In genomic region chr1:207649204-207649753, GRCh38 we compare ENCODE assay signal across 21 cellular contexts. TPM values are rescaled to one million over a fixed set of nuclear protein-coding genes. Genes with fewer than 3 reads are reported as not detected.
"Had no signal": no experiment of that assay in that cellular context is flagged by ENCODE, and none has a peak within 500 bp of the region (broad histone marks: within the 10 kb centered on the region; RNA-seq: fewer than 3 reads in every experiment).

No MANE protein-coding gene starts in this region.

- H3K27ac Mint-ChIP-seq: activated CD4-positive, alpha-beta T cell treated with anti-CD3 and anti-CD28 coated beads, Interleukin-2, amount 10 ng/mL, durations not matched to agents 7 days and 5 days; activated naive CD8-positive, alpha-beta T cell treated with anti-CD3 and anti-CD28 coated beads for 36 hours; activated T-cell treated with anti-CD3 and anti-CD28 coated beads, Interleukin-2, amount 50 U/mL, for 72 hours; memory B cell; natural killer cell had no signal

- DNase-seq: activated CD4-positive, alpha-beta T cell treated with anti-CD3 and anti-CD28 coated beads, Interleukin-2, amount 10 ng/mL, durations not matched to agents 7 days and 5 days; activated CD4-positive, CD25-positive, alpha-beta regulatory T cell; activated CD8-positive, alpha-beta memory T cell treated with anti-CD3 and anti-CD28 coated beads, Interleukin-2, amount 50 U/mL, for 48 hours; activated gamma-delta T cell treated with Interleukin-2 at 50 U/mL for 16 hours; activated naive CD8-positive, alpha-beta T cell treated with anti-CD3 and anti-CD28 coated beads for 36 hours; activated T-cell treated with anti-CD3 and anti-CD28 coated beads, Interleukin-2, amount 50 U/mL, for 72 hours; amygdala; caudate nucleus; hippocampal formation; left ventricle myocardium superior; natural killer cell; nucleus accumbens; stimulated activated CD4-positive, alpha-beta T cell treated with anti-CD3 and anti-CD28 coated beads, Interleukin-4, amount 100 ng/mL, for 1 hour; stimulated activated naive CD4-positive, alpha-beta T cell; tibial artery had no signal

- H3K36me3 ChIP-seq: esophagus muscularis mucosa, right atrium auricular region, tibial artery had no signal

- H3K9me3 Mint-ChIP-seq: activated CD4-positive, alpha-beta T cell treated with anti-CD3 and anti-CD28 coated beads, Interleukin-2, amount 10 ng/mL, durations not matched to agents 7 days and 5 days; activated naive CD8-positive, alpha-beta T cell treated with anti-CD3 and anti-CD28 coated beads for 36 hours; activated T-cell treated with anti-CD3 and anti-CD28 coated beads, Interleukin-2, amount 50 U/mL, for 72 hours; memory B cell; natural killer cell had no signal

- H3K4me3 Mint-ChIP-seq: activated CD4-positive, alpha-beta T cell treated with anti-CD3 and anti-CD28 coated beads, Interleukin-2, amount 10 ng/mL, durations not matched to agents 7 days and 5 days; activated naive CD8-positive, alpha-beta T cell treated with anti-CD3 and anti-CD28 coated beads for 36 hours; activated T-cell treated with anti-CD3 and anti-CD28 coated beads, Interleukin-2, amount 50 U/mL, for 72 hours; memory B cell; natural killer cell had no signal

- H3K4me3 ChIP-seq: body of pancreas, esophagus muscularis mucosa, right atrium auricular region, tibial artery had no signal

- H3K27me3 ChIP-seq: body of pancreas, esophagus muscularis mucosa, right atrium auricular region, tibial artery had no signal

- H3K9me3 ChIP-seq: body of pancreas, esophagus muscularis mucosa, right atrium auricular region, tibial artery had no signal

- H3K27ac ChIP-seq: body of pancreas, esophagus muscularis mucosa, right atrium auricular region, tibial artery had no signal

- H3K27me3 Mint-ChIP-seq: memory B cell had no signal

- H3K36me3 Mint-ChIP-seq: memory B cell, natural killer cell had no signal

RNA-seq across cellular contexts. Expression of gene CR1L, which starts 4.3 kb away (rescaled TPM):
- total RNA-seq: activated CD4-positive, alpha-beta T cell treated with anti-CD3 and anti-CD28 coated beads, Interleukin-2, amount 10 ng/mL, durations not matched to agents 7 days and 5 days; activated naive CD8-positive, alpha-beta T cell treated with anti-CD3 and anti-CD28 coated beads for 36 hours; body of pancreas; esophagus muscularis mucosa; glomerular endothelial cell; kidney epithelial cell; left ventricle myocardium superior; right atrium auricular region had no signal
